Comparison of ENCODE assay signal across 7 cellular contexts in genomic region chr6:157381631-157382621, GRCh38. TPM values are rescaled to one million over a fixed set of nuclear protein-coding genes. Genes with fewer than 3 reads are reported as not detected.
A peak's percentile ranks its signal among the peaks of the same experiment; 100 is the strongest.
DNase-seq lines count a peak whose midpoint lies in the region; ATAC-seq and TF ChIP-seq lines count a peak whose summit lies in the region.

No MANE protein-coding gene starts in this region.

- CTCF ChIA-PET in activated CD4-positive, alpha-beta memory T cell treated with anti-CD3 and anti-CD28 coated beads, Interleukin-2, amount 10 ng/mL, durations not matched to agents 7 days and 5 days (lab: Charles Lee), result no interaction called here

- H3K36me3 Mint-ChIP-seq in HFFc6 (ENCODE audit: low read depth), result no peaks in the 10 kb centered on the region
- peaks cover 7% of the 10 kb centered on the region for H3K36me3 Mint-ChIP-seq in activated CD4-positive, alpha-beta memory T cell treated with anti-CD3 and anti-CD28 coated beads, Interleukin-2, amount 10 ng/mL, durations not matched to agents 7 days and 5 days (ENCODE audit: low read depth)

- H3K27me3 Mint-ChIP-seq in HFFc6 (ENCODE audit: insufficient read depth), result no peaks in the 10 kb centered on the region
- H3K27me3 Mint-ChIP-seq in activated CD4-positive, alpha-beta memory T cell treated with anti-CD3 and anti-CD28 coated beads, Interleukin-2, amount 10 ng/mL, durations not matched to agents 7 days and 5 days, result peaks cover 3% of the 10 kb centered on the region

- peak overlapping the region; percentile 90 for H3K4me3 Mint-ChIP-seq in HFFc6
- peak overlapping the region; percentile 83 for H3K4me3 Mint-ChIP-seq in activated CD4-positive, alpha-beta memory T cell treated with anti-CD3 and anti-CD28 coated beads, Interleukin-2, amount 10 ng/mL, durations not matched to agents 7 days and 5 days

- H3K27ac Mint-ChIP-seq in HFFc6, result peak overlapping the region; percentile 62
- peak overlapping the region; percentile 65 for H3K27ac Mint-ChIP-seq in activated CD4-positive, alpha-beta memory T cell treated with anti-CD3 and anti-CD28 coated beads, Interleukin-2, amount 10 ng/mL, durations not matched to agents 7 days and 5 days

- ATAC-seq in GM18498 (IDR thresholded peaks at IDR 0.05; ENCODE audit: unreplicated experiment), result peak; percentile 29

- H3K9me3 Mint-ChIP-seq in HFFc6, result no peaks in the 10 kb centered on the region
- H3K9me3 Mint-ChIP-seq in activated CD4-positive, alpha-beta memory T cell treated with anti-CD3 and anti-CD28 coated beads, Interleukin-2, amount 10 ng/mL, durations not matched to agents 7 days and 5 days, result no peaks in the 10 kb centered on the region

- POLR2A ChIA-PET in activated CD4-positive, alpha-beta memory T cell treated with anti-CD3 and anti-CD28 coated beads, Interleukin-2, amount 10 ng/mL, durations not matched to agents 7 days and 5 days (lab: Charles Lee), result interaction anchor here (0.8 to 1.5 kb wide), 3 partner anchors 59 to 139 kb away, joined by 3 to 6 read pairs (median 3); partner anchors contain the start of gene TMEM242

- no peak; the same call in 1 of the 2 replicates for TF ChIP-seq CTCF in HFFc6 (IDR thresholded peaks at IDR 0.05)

- peak; percentile 41 for DNase-seq in HFFc6
- peak; percentile 64 for DNase-seq in NCI-H146 (lab: John Stamatoyannopoulos, UW)
- peak; percentile 63 for DNase-seq in activated CD4-positive, alpha-beta memory T cell treated with anti-CD3 and anti-CD28 coated beads, Interleukin-2, amount 10 ng/mL, durations not matched to agents 7 days and 5 days
- peak; percentile 40 for DNase-seq in effector CD8-positive, alpha-beta T cell (lab: John Stamatoyannopoulos, UW)
- peak; percentile 74 for DNase-seq in medulla oblongata (ENCODE audit: extremely low spot score)
- peak; percentile 41 for DNase-seq in stimulated activated CD8-positive, alpha-beta memory T cell treated with anti-CD3 and anti-CD28 coated beads, Interleukin-12 subunit alpha, Interleukin-12 subunit beta, amount 100 ng/mL, for 24 hours (ENCODE audit: extremely low read depth)

- peaks cover 23% of the 10 kb centered on the region for H3K4me1 Mint-ChIP-seq in HFFc6 (ENCODE audit: low read depth)
- peaks cover 33% of the 10 kb centered on the region for H3K4me1 Mint-ChIP-seq in activated CD4-positive, alpha-beta memory T cell treated with anti-CD3 and anti-CD28 coated beads, Interleukin-2, amount 10 ng/mL, durations not matched to agents 7 days and 5 days

RNA-seq across cellular contexts. Expression of gene ZDHHC14, which starts 0.9 kb away (rescaled TPM):
- total RNA-seq in HFFc6 (2021; fragmentation: NEBNext Ultra II Directional; extraction: Animal tissue kit (Norgen Biotek cat#: 25700)), result 1 to 10 TPM; 5.2 to 6.7 (median 6.0) TPM
- total RNA-seq in activated CD4-positive, alpha-beta memory T cell treated with anti-CD3 and anti-CD28 coated beads, Interleukin-2, amount 10 ng/mL, durations not matched to agents 7 days and 5 days, result 1 to 10 TPM; 8.1 to 8.7 TPM

RNA-seq across cellular contexts. Expression of gene TMEM242, which starts 58.6 kb away (rescaled TPM):
- total RNA-seq in HFFc6 (2021; fragmentation: NEBNext Ultra II Directional; extraction: Animal tissue kit (Norgen Biotek cat#: 25700)), result 10 to 100 TPM in 4 of 6 experiments, 1 to 10 TPM in 2; 9.4 to 12.8 (median 10.8) TPM
- total RNA-seq in activated CD4-positive, alpha-beta memory T cell treated with anti-CD3 and anti-CD28 coated beads, Interleukin-2, amount 10 ng/mL, durations not matched to agents 7 days and 5 days, result 10 to 100 TPM; 10.1 to 10.8 TPM

Comparison
In these comparisons a context has a peak if more than half of its experiments do, and no peak if none do; other contexts are left out.
1. Peak in every context shown above with its lines: DNase-seq and ATAC-seq.